ENCODE assay signal across 1 cellular context in genomic region chr17:10738516-10739258, GRCh38.
TF ChIP-seq lines count a peak whose summit lies in the region.

No MANE protein-coding gene starts in this region.

TF ChIP-seq in HepG2, 621 proteins besides CTCF, POLR2A, EP300 and RAD21:
- TF ChIP-seq ZNF710 (CRISPR knock-in tag; IDR thresholded peaks at IDR 0.05; ENCODE audit: borderline replicate concordance) (0 out of 2 replicates have a peak, but pooled peaks have one; percentile 44), ELF3 (CRISPR knock-in tag; IDR thresholded peaks at IDR 0.05) (0 out of 2 replicates have a peak, but pooled peaks have one; percentile 18), THRA (CRISPR knock-in tag; IDR thresholded peaks at IDR 0.05; ENCODE audit: borderline replicate concordance) (peak; percentile 99), NCOR1 (IDR thresholded peaks at IDR 0.05; ENCODE audit: borderline replicate concordance, low read length) (peak; percentile 62; the same call in 1 of the 2 replicates), RXRB (CRISPR knock-in tag; IDR thresholded peaks at IDR 0.05; ENCODE audit: borderline replicate concordance) (peak; percentile 93), SKI (IDR thresholded peaks at IDR 0.05; ENCODE audit: partially characterized antibody) (peak; percentile 87), PCBP1 (IDR thresholded peaks at IDR 0.05; ENCODE audit: borderline replicate concordance, low read depth, low read length) (peak; percentile 84; the same call in 1 of the 2 replicates), HMGA1 (CRISPR knock-in tag; conservative IDR thresholded peaks at IDR 0.05) (no peak), SALL1 (CRISPR knock-in tag; IDR thresholded peaks at IDR 0.05) (peak; percentile 33; the same call in 1 of the 2 replicates), BCL6 (CRISPR knock-in tag; IDR thresholded peaks at IDR 0.05) (peak; percentile 68), MTA1 (CRISPR knock-in tag; IDR thresholded peaks at IDR 0.05; ENCODE audit: borderline replicate concordance) (no peak), ZMYM2 (CRISPR knock-in tag; IDR thresholded peaks at IDR 0.05) (no peak), TBL1XR1 (IDR thresholded peaks at IDR 0.05; ENCODE audit: borderline replicate concordance, low read length, partially characterized antibody) (peak; percentile 83), RARA (CRISPR knock-in tag; IDR thresholded peaks at IDR 0.05) (peak; percentile 75), TEAD3 (CRISPR knock-in tag; optimal IDR thresholded peaks at IDR 0.05; ENCODE audit: borderline replicate concordance) (peak; percentile 14), ZNF883 (CRISPR knock-in tag; IDR thresholded peaks at IDR 0.05; ENCODE audit: not compliant biosample characterization) (no peak), ZSCAN25 (CRISPR knock-in tag; IDR thresholded peaks at IDR 0.05) (no peak), POLR2AphosphoS2 (IDR thresholded peaks at IDR 0.05; ENCODE audit: low read depth, low read length) (no peak), NCOA2 (CRISPR knock-in tag; IDR thresholded peaks at IDR 0.05) (0 out of 2 replicates have a peak, but pooled peaks have one; percentile 12), FOXA3 (CRISPR knock-in tag; IDR thresholded peaks at IDR 0.05) (0 out of 2 replicates have a peak, but pooled peaks have one; percentile 17), RXRA (CRISPR knock-in tag; IDR thresholded peaks at IDR 0.05) (peak; percentile 87; the same call in 1 of the 2 replicates), SMYD3 (CRISPR knock-in tag; IDR thresholded peaks at IDR 0.05) (no peak), HNRNPK (IDR thresholded peaks at IDR 0.05; ENCODE audit: low read depth, low read length, poor library complexity, severe bottlenecking) (peak; percentile 84), ZNF781 (CRISPR knock-in tag; IDR thresholded peaks at IDR 0.05; ENCODE audit: borderline replicate concordance, not compliant biosample characterization) (no peak), ZNF512 (CRISPR knock-in tag; IDR thresholded peaks at IDR 0.05) (peak; percentile 57; the same call in 1 of the 2 replicates), HNF4A (CRISPR knock-in tag; IDR thresholded peaks at IDR 0.05) (peak; percentile 55), MED13 (CRISPR knock-in tag; IDR thresholded peaks at IDR 0.05) (no peak), PREB (CRISPR knock-in tag; IDR thresholded peaks at IDR 0.05) (no peak), NBN (conservative IDR thresholded peaks at IDR 0.05) (no peak), ZNF24 (IDR thresholded peaks at IDR 0.05) (no peak), CEBPB (IDR thresholded peaks at IDR 0.05; ENCODE audit: borderline replicate concordance, low read depth, low read length) (0 out of 2 replicates have a peak, but pooled peaks have one; percentile 34)
